ENCODE assay signal across 39 cellular contexts in the genomic region with DNA sequence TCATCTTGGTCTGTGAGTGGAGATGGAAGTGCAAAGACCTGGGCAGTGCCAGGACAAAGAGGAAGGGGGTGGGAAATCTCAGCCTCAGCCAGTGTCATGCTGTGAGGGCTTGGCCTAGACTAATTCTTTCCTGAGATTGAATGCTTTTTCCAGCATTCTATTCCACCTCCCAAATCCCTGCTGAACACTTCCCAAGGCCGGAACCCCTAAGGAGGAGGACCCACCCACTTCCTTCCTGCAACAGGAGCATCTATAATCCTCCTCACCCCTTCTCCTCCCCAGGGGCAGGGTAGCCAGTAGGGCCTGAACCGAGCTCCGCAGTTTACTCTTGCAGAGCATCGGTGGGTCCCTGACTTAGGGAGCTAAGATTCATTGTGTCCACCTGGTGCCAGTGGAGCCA. TPM values are rescaled to one million over a fixed set of nuclear protein-coding genes. Genes with fewer than 3 reads are reported as not detected.
"Had no signal": no experiment of that assay in that cellular context is flagged by ENCODE, and none has a peak within 500 bp of the region (broad histone marks: within the 10 kb centered on the region; RNA-seq: fewer than 3 reads in every experiment).

No MANE protein-coding gene starts in this region.

- ATAC-seq: activated CD8-positive, alpha-beta memory T cell treated with anti-CD3 and anti-CD28 coated beads, Interleukin-2, amount 10 ng/mL, durations not matched to agents 7 days and 5 days; activated naive CD8-positive, alpha-beta T cell treated with anti-CD3 and anti-CD28 coated beads, Interleukin-2, amount 50 U/mL, for 24 hours; Right ventricle myocardium inferior had no signal

- H3K27ac Mint-ChIP-seq: activated CD4-positive, alpha-beta memory T cell treated with anti-CD3 and anti-CD28 coated beads, Interleukin-2, amount 10 ng/mL, durations not matched to agents 7 days and 5 days; activated CD8-positive, alpha-beta memory T cell treated with anti-CD3 and anti-CD28 coated beads, Interleukin-2, amount 10 ng/mL, durations not matched to agents 7 days and 5 days; activated naive CD4-positive, alpha-beta T cell treated with anti-CD3 and anti-CD28 coated beads, Interleukin-2, amount 10 ng/mL, durations not matched to agents 7 days and 5 days; activated naive CD8-positive, alpha-beta T cell; activated naive CD8-positive, alpha-beta T cell treated with anti-CD3 and anti-CD28 coated beads, Interleukin-2, amount 50 U/mL, for 24 hours had no signal

- DNase-seq: activated CD4-positive, alpha-beta memory T cell treated with anti-CD3 and anti-CD28 coated beads, Interleukin-2, amount 10 ng/mL, durations not matched to agents 7 days and 5 days; activated CD4-positive, alpha-beta T cell treated with anti-CD3 and anti-CD28 coated beads for 1 hour; activated CD4-positive, alpha-beta T cell treated with anti-CD3 and anti-CD28 coated beads for 48 hours; activated CD4-positive, CD25-positive, alpha-beta regulatory T cell; activated CD8-positive, alpha-beta memory T cell treated with anti-CD3 and anti-CD28 coated beads for 24 hours; activated CD8-positive, alpha-beta memory T cell treated with anti-CD3 and anti-CD28 coated beads, Interleukin-2, amount 10 ng/mL, durations not matched to agents 7 days and 5 days; activated CD8-positive, alpha-beta memory T cell treated with anti-CD3 and anti-CD28 coated beads, Interleukin-2, amount 50 U/mL, for 48 hours; activated effector memory CD4-positive, alpha-beta T cell treated with Interleukin-2 at 50 U/mL for 16 hours; activated naive CD4-positive, alpha-beta T cell treated with anti-CD3 and anti-CD28 coated beads, Interleukin-2, amount 10 ng/mL, durations not matched to agents 7 days and 5 days; activated naive CD8-positive, alpha-beta T cell treated with anti-CD3 and anti-CD28 coated beads, Interleukin-2, amount 50 U/mL, for 24 hours; activated T-cell treated with anti-CD3 and anti-CD28 coated beads, Interleukin-2, amount 50 U/mL, for 48 hours; anterior cingulate cortex; central memory CD4-positive, alpha-beta T cell; Kasumi-1; KG1; MG63; NCI-H1048; NCI-H1105 treated with DMSO at 0.1 percent for 48 hours; NCI-H1436; NCI-H1694; NCI-H1930; NCI-H2081 treated with DMSO at 0.1 percent for 48 hours; NCI-H226; NCI-H526; NCI-H748 treated with DMSO at 0.1 percent for 48 hours; NK-92 treated with Interleukin-12 subunit alpha and Interleukin-12 subunit beta, amount 100 ng/mL, for 24 hours; PC-9; SW 1271; T-helper 1 cell; T-helper 2 cell; T1000; WERI-Rb-1 had no signal

- H3K9me3 Mint-ChIP-seq: activated CD4-positive, alpha-beta memory T cell treated with anti-CD3 and anti-CD28 coated beads, Interleukin-2, amount 10 ng/mL, durations not matched to agents 7 days and 5 days; activated naive CD4-positive, alpha-beta T cell treated with anti-CD3 and anti-CD28 coated beads, Interleukin-2, amount 10 ng/mL, durations not matched to agents 7 days and 5 days; activated naive CD8-positive, alpha-beta T cell treated with anti-CD3 and anti-CD28 coated beads, Interleukin-2, amount 50 U/mL, for 24 hours; brain had no signal

- H3K9me3 ChIP-seq: MG63 had no signal

- H3K4me3 ChIP-seq: MG63, PC-9 had no signal

- FAIRE-seq: bronchial epithelial cell, RCC 7860 had no signal

- H3K36me3 Mint-ChIP-seq: activated CD8-positive, alpha-beta memory T cell treated with anti-CD3 and anti-CD28 coated beads, Interleukin-2, amount 10 ng/mL, durations not matched to agents 7 days and 5 days; activated naive CD4-positive, alpha-beta T cell treated with anti-CD3 and anti-CD28 coated beads, Interleukin-2, amount 10 ng/mL, durations not matched to agents 7 days and 5 days; activated naive CD8-positive, alpha-beta T cell; brain had no signal

- H3K36me3 ChIP-seq: MG63, WERI-Rb-1 had no signal

- H3K27ac ChIP-seq: PC-9, RWPE1, WERI-Rb-1 had no signal

- H3K4me3 Mint-ChIP-seq: activated CD4-positive, alpha-beta memory T cell treated with anti-CD3 and anti-CD28 coated beads, Interleukin-2, amount 10 ng/mL, durations not matched to agents 7 days and 5 days; activated CD8-positive, alpha-beta memory T cell treated with anti-CD3 and anti-CD28 coated beads, Interleukin-2, amount 10 ng/mL, durations not matched to agents 7 days and 5 days; activated naive CD4-positive, alpha-beta T cell treated with anti-CD3 and anti-CD28 coated beads, Interleukin-2, amount 10 ng/mL, durations not matched to agents 7 days and 5 days; activated naive CD8-positive, alpha-beta T cell; activated naive CD8-positive, alpha-beta T cell treated with anti-CD3 and anti-CD28 coated beads, Interleukin-2, amount 50 U/mL, for 24 hours had no signal

RNA-seq across cellular contexts. Expression of a gene that starts 3.2 kb away (rescaled TPM):
- total RNA-seq: NCI-H460 had no signal
